Comparison of ENCODE assay signal across 28 cellular contexts in genomic region chr14:72755766-72756165, GRCh38.
"Had no signal": no experiment of that assay in that cellular context is flagged by ENCODE, and none has a peak within 500 bp of the region (broad histone marks: within the 10 kb centered on the region; RNA-seq: fewer than 3 reads in every experiment).

No MANE protein-coding gene starts in this region.

- FAIRE-seq: kidney had no signal

- H3K27me3 ChIP-seq: foreskin keratinocyte, heart left ventricle, uterus had no signal

- H3K27ac ChIP-seq: foreskin keratinocyte, heart left ventricle, skin epidermis, thoracic aorta, uterus had no signal

- H3K4me3 Mint-ChIP-seq: activated CD8-positive, alpha-beta T cell treated with anti-CD3 and anti-CD28 coated beads for 36 hours; activated naive CD4-positive, alpha-beta T cell treated with anti-CD3 and anti-CD28 coated beads, Interleukin-2, amount 50 U/mL, for 24 hours; activated naive CD8-positive, alpha-beta T cell treated with anti-CD3 and anti-CD28 coated beads, Interleukin-2, amount 50 U/mL, for 24 hours; central memory CD8-positive, alpha-beta T cell; immature natural killer cell; memory B cell; natural killer cell treated with Interleukin-12 subunit alpha and Interleukin-12 subunit beta and Interleukin-15 and Interleukin-18, amount 100 ng/mL, for 72 hours had no signal

- H3K27me3 Mint-ChIP-seq: activated CD8-positive, alpha-beta T cell treated with anti-CD3 and anti-CD28 coated beads for 36 hours; activated naive CD8-positive, alpha-beta T cell treated with anti-CD3 and anti-CD28 coated beads, Interleukin-2, amount 50 U/mL, for 24 hours; memory B cell; progenitor cell of endocrine pancreas had no signal

- DNase-seq: activated CD4-positive, alpha-beta T cell treated with anti-CD3 and anti-CD28 coated beads, Interleukin-2, amount 50 U/mL, for 1 hour; activated CD4-positive, CD25-positive, alpha-beta regulatory T cell treated with anti-CD3 and anti-CD28 coated beads, Interleukin-2, amount 50 U/mL, for 72 hours; activated CD8-positive, alpha-beta T cell treated with anti-CD3 and anti-CD28 coated beads for 36 hours; activated naive CD8-positive, alpha-beta T cell treated with anti-CD3 and anti-CD28 coated beads, Interleukin-2, amount 50 U/mL, for 24 hours; activated T-cell treated with anti-CD3 and anti-CD28 coated beads, Interleukin-2, amount 50 U/mL, for 48 hours; amygdala; effector memory CD4-positive, alpha-beta T cell; foreskin keratinocyte; heart left ventricle; hypothalamus; immature natural killer cell; kidney; retina; stimulated activated CD4-positive, alpha-beta T cell treated with anti-CD3 and anti-CD28 coated beads, Interleukin-12 subunit alpha, Interleukin-12 subunit beta, amount 100 ng/mL, for 4 hours; stimulated activated CD4-positive, alpha-beta T cell treated with anti-CD3 and anti-CD28 coated beads, Interleukin-4, amount 100 ng/mL, for 1 hour; stimulated activated naive CD8-positive, alpha-beta T cell treated with anti-CD3 and anti-CD28 coated beads, Interleukin-15, Interleukin-2, amounts not matched to agents 100 U/mL and 50 U/mL, for 24 hours; T-helper 2 cell; trophoblast cell; uterus had no signal

- ATAC-seq: activated CD8-positive, alpha-beta T cell treated with anti-CD3 and anti-CD28 coated beads for 36 hours; activated naive CD8-positive, alpha-beta T cell treated with anti-CD3 and anti-CD28 coated beads, Interleukin-2, amount 50 U/mL, for 24 hours; foreskin keratinocyte; natural killer cell treated with Interleukin-12 subunit alpha and Interleukin-12 subunit beta and Interleukin-15 and Interleukin-18, amount 100 ng/mL, for 72 hours; sciatic nerve; stimulated activated naive CD8-positive, alpha-beta T cell treated with anti-CD3 and anti-CD28 coated beads, Interleukin-15, Interleukin-2, amounts not matched to agents 100 U/mL and 50 U/mL, for 24 hours had no signal

- H3K4me1 ChIP-seq: foreskin keratinocyte, uterus had no signal

- H3K4me3 ChIP-seq: heart left ventricle, skin epidermis, thoracic aorta, uterus had no signal

- H3K27ac Mint-ChIP-seq: activated CD8-positive, alpha-beta T cell treated with anti-CD3 and anti-CD28 coated beads for 36 hours; activated naive CD4-positive, alpha-beta T cell treated with anti-CD3 and anti-CD28 coated beads, Interleukin-2, amount 50 U/mL, for 24 hours; activated naive CD8-positive, alpha-beta T cell treated with anti-CD3 and anti-CD28 coated beads, Interleukin-2, amount 50 U/mL, for 24 hours; activated T-helper 2 cell treated with anti-CD3 and anti-CD28 coated beads, Interferon-gamma antibody, Interleukin-2, Interleukin-4, amounts not matched to agents 10 μg/mL and 5 μg/mL and 100 μg/mL, durations not matched to agents 14 hours and 24 hours and 36 hours; immature natural killer cell; natural killer cell treated with Interleukin-12 subunit alpha and Interleukin-12 subunit beta and Interleukin-15 and Interleukin-18, amount 100 ng/mL, for 72 hours; progenitor cell of endocrine pancreas had no signal

- H3K36me3 ChIP-seq: thoracic aorta, uterus had no signal

- H3K4me1 Mint-ChIP-seq: activated naive CD4-positive, alpha-beta T cell treated with anti-CD3 and anti-CD28 coated beads, Interleukin-2, amount 50 U/mL, for 24 hours; activated naive CD8-positive, alpha-beta T cell treated with anti-CD3 and anti-CD28 coated beads, Interleukin-2, amount 50 U/mL, for 24 hours; central memory CD8-positive, alpha-beta T cell had no signal
